23 cellular contexts compared by ENCODE assay signal in genomic region chr18:21146016-21146415, GRCh38.
"Had no signal": no experiment of that assay in that cellular context is flagged by ENCODE, and none has a peak within 500 bp of the region (broad histone marks: within the 10 kb centered on the region; RNA-seq: fewer than 3 reads in every experiment).

No MANE protein-coding gene starts in this region.

- H3K36me3 ChIP-seq: adrenal gland, colonic mucosa, left lung, sigmoid colon had no signal

- H3K4me3 ChIP-seq: adrenal gland, colonic mucosa, left lung, lung, sigmoid colon, testis had no signal

- ATAC-seq: activated CD8-positive, alpha-beta T cell treated with anti-CD3 and anti-CD28 coated beads, Interleukin-2, amount 10 ng/mL, durations not matched to agents 7 days and 5 days; activated naive CD4-positive, alpha-beta T cell treated with anti-CD3 and anti-CD28 coated beads, Interleukin-2, amount 50 U/mL, for 72 hours; left lung; naive thymus-derived CD4-positive, alpha-beta T cell; T-cell had no signal

- H3K4me1 ChIP-seq: adrenal gland, colonic mucosa, left lung, testis had no signal

- H3K27me3 ChIP-seq: adrenal gland, colonic mucosa, left lung, sigmoid colon, testis had no signal

- H3K27ac ChIP-seq: adrenal gland, colonic mucosa, epithelial cell of prostate, left lung, sigmoid colon, testis had no signal

- H3K9me3 ChIP-seq: adrenal gland, colonic mucosa, left lung, sigmoid colon, testis had no signal

- FAIRE-seq: astrocyte, TTC549 had no signal

- DNase-seq: activated CD4-positive, alpha-beta T cell treated with anti-CD3 and anti-CD28 coated beads for 1 hour; activated CD4-positive, alpha-beta T cell treated with anti-CD3 and anti-CD28 coated beads, Interleukin-2, amount 50 U/mL, for 1 hour; activated CD8-positive, alpha-beta T cell treated with anti-CD3 and anti-CD28 coated beads, Interleukin-2, amount 10 ng/mL, durations not matched to agents 7 days and 5 days; activated gamma-delta T cell treated with Interleukin-2 at 50 U/mL for 16 hours; adrenal gland; colonic mucosa; endodermal cell; foreskin melanocyte; kidney glomerular epithelial cell; left lung; naive thymus-derived CD4-positive, alpha-beta T cell; occipital lobe; sigmoid colon; stimulated activated CD4-positive, alpha-beta T cell treated with anti-CD3 and anti-CD28 coated beads, Interleukin-2, amount 100 ng/mL, for 48 hours; stimulated activated CD8-positive, alpha-beta memory T cell treated with anti-CD3 and anti-CD28 coated beads, Interleukin-4, amount 100 ng/mL, for 48 hours; stimulated activated naive CD4-positive, alpha-beta T cell; T-cell; testis had no signal
